18 cellular contexts compared by ENCODE assay signal in the genomic region with DNA sequence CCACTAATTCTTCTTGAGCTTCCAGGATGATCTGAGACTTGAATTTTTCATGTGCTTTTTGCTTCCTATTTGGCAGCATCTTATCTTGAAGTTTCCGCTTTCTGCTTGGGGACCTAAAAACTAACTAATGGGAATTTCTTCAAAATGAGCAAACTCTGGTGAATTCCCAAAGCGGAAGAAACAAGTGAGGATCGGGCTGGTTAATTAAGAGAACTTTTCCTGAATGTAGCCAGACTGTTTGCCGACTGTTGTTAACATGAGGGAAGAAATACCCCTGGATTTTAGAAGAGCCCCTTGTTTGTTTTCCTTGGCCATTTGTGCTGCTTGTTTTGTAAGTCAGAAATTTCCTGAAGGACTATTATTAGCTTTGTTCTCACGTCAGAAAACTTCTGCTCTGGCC. TPM values are rescaled to one million over a fixed set of nuclear protein-coding genes. Genes with fewer than 3 reads are reported as not detected.
"Had no signal": no experiment of that assay in that cellular context is flagged by ENCODE, and none has a peak within 500 bp of the region (broad histone marks: within the 10 kb centered on the region; RNA-seq: fewer than 3 reads in every experiment).

No MANE protein-coding gene starts in this region.

- ATAC-seq: activated CD8-positive, alpha-beta T cell treated with anti-CD3 and anti-CD28 coated beads for 36 hours; activated T-cell treated with anti-CD3 and anti-CD28 coated beads, Interleukin-2, amount 50 U/mL, for 72 hours; effector memory CD8-positive, alpha-beta T cell; stimulated activated memory B cell treated with anti-CD40 and anti-IgM and Interleukin-4, amounts not matched to agents 10 μg/mL and 1 μg/mL and 100 μg/mL, for 72 hours; T-cell had no signal

- H3K4me3 ChIP-seq: SK-N-MC, upper lobe of left lung had no signal

- H3K36me3 ChIP-seq: upper lobe of left lung had no signal

- H3K9me3 ChIP-seq: upper lobe of left lung had no signal

- H3K27me3 ChIP-seq: upper lobe of left lung had no signal

- DNase-seq: activated CD8-positive, alpha-beta memory T cell treated with anti-CD3 and anti-CD28 coated beads, Interleukin-2, amount 50 U/mL, for 4 hours; activated CD8-positive, alpha-beta T cell treated with anti-CD3 and anti-CD28 coated beads for 36 hours; activated gamma-delta T cell treated with Interleukin-2 at 50 U/mL for 16 hours; activated naive CD8-positive, alpha-beta T cell treated with anti-CD3 and anti-CD28 coated beads for 36 hours; activated T-cell treated with anti-CD3 and anti-CD28 coated beads, Interleukin-2, amount 50 U/mL, for 72 hours; effector memory CD8-positive, alpha-beta T cell; erythroblast; head of caudate nucleus; mammary epithelial cell; occipital lobe; small intestine; T-cell; T1000; upper lobe of left lung had no signal

- H3K27ac ChIP-seq: RWPE1, SK-N-MC, upper lobe of left lung had no signal

RNA-seq across cellular contexts. Expression of gene SELE, which starts 6.1 kb away (rescaled TPM):
- total RNA-seq: activated CD8-positive, alpha-beta T cell treated with anti-CD3 and anti-CD28 coated beads for 36 hours; activated naive CD8-positive, alpha-beta T cell treated with anti-CD3 and anti-CD28 coated beads for 36 hours; activated T-cell treated with anti-CD3 and anti-CD28 coated beads, Interleukin-2, amount 50 U/mL, for 72 hours; fibroblast of villous mesenchyme; mammary epithelial cell; T-cell had no signal
- polyA plus RNA-seq: mammary epithelial cell had no signal

RNA-seq across cellular contexts. Expression of gene SELL, which starts 28.6 kb away (rescaled TPM):
- total RNA-seq: fibroblast of villous mesenchyme had no signal
